ENCODE assay signal across 17 cellular contexts in the genomic region with DNA sequence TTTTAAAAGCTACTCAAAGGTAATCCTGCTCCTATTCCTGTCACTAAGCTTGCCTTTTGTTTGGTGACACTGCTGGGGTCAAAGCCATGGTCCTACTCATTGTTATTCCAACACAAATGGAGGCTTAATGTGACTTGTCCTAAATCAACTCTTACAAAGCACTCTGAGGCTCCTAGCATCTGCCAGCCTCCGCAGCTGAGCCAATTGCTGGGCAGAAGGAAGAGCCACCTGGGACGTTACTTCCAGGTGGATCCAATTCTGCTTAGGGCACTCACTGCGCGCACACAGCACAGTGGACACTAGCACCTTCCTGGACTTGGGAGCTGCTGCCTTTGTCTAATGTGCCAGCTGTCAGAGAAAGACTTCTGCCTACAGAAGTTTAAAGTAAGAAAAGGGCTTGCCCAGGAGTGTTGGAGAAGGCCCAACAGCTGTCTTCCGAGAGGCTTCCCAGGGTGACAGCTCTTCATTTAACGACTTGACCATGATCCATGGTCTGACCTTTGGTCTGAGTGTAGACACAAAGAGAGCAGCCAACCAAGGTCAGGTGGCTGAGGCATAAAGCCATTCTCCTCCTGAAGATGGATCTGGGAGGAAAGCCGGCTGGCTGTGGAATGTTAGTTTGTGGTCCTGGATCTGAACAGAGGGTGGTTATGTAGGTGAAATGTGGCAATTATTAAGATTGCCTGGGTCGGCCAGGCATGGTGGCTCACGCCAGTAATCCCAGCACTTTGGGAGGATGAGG.
A peak's percentile ranks its signal among the peaks of the same experiment; 100 is the strongest.
DNase-seq lines count a peak whose midpoint lies in the region; ATAC-seq, FAIRE-seq and TF ChIP-seq lines count a peak whose summit lies in the region.
"Had no signal": no experiment of that assay in that cellular context is flagged by ENCODE, and none has a peak within 500 bp of the region (broad histone marks: within the 10 kb centered on the region; RNA-seq: fewer than 3 reads in every experiment).

No MANE protein-coding gene starts in this region.

- ATAC-seq in left ventricle myocardium superior (no peak), gastrocnemius medialis (peak; percentile 17 to 41), HG03571 (IDR thresholded peaks at IDR 0.05; ENCODE audit: unreplicated experiment) (no peak), HG02763 (IDR thresholded peaks at IDR 0.05; ENCODE audit: unreplicated experiment) (no peak)
- ATAC-seq: CD8-positive, alpha-beta T cell; SK-N-SH treated with all-trans-retinoic acid at 6 μM for 48 hours had no signal

- H2BK5ac ChIP-seq in H1 (ENCODE audit: low read depth, low read length): no peak overlapping the region

- H3K4me1 ChIP-seq in right atrium auricular region: peaks cover 0 to 15% of the 10 kb centered on the region in 2 donors
- no peaks in the 10 kb centered on the region for H3K4me1 ChIP-seq in H1 (replicated peaks in 1 of 4; ENCODE audit: control insufficient read depth in 3 of 4, insufficient read depth in 4 of 4, low read length in 3 of 4)
- peaks cover 19 to 26% of the 10 kb centered on the region in 2 donors for H3K4me1 ChIP-seq in gastrocnemius medialis

- in situ Hi-C loops in gastrocnemius medialis (cut with MboI; ENCODE audit: low sequenced_read_pairs in 4 of 4): loop anchor here in 3 of 4 donors (25.0 kb wide), 2 partner anchors 97 to 522 kb away; a partner anchor contains a TSS

- no peak overlapping the region for H4K5ac ChIP-seq in H1 (ENCODE audit: insufficient read length, low read depth, low read length)

- H3K4me2 ChIP-seq in H1 (ENCODE audit: insufficient read depth in 1 of 2, low read depth in 2 of 2, low read length in 2 of 2): no peak overlapping the region
- H3K4me2 ChIP-seq: PC-9 had no signal

- no peak for TF ChIP-seq RAD21 in H1 (IDR thresholded peaks at IDR 0.05 in 1 of 2, conservative IDR thresholded peaks at IDR 0.05 in 1 of 2; ENCODE audit: low read depth in 2 of 2, low read length in 2 of 2)

- H3K56ac ChIP-seq in H1 (replicated peaks; ENCODE audit: insufficient read length, low read depth, low read length): no peak overlapping the region

- H3K4ac ChIP-seq in H1 (replicated peaks; ENCODE audit: insufficient read length, low read depth, low read length): no peak overlapping the region

- DNase-seq in right atrium auricular region (ENCODE audit: low spot score): no peak
- no peak for DNase-seq in left ventricle myocardium superior
- DNase-seq in NCI-H524 treated with DMSO at 0.1 percent for 48 hours (lab: John Stamatoyannopoulos, UW): peak; percentile 35
- no peak for DNase-seq in H1 (ENCODE audit: low read depth in 1 of 2, low spot score in 2 of 2)
- DNase-seq in gastrocnemius medialis: no peak
- no peak for DNase-seq in SKM-1 treated with dmso at 0.1 percent for 144 hours (lab: John Stamatoyannopoulos, UW; ENCODE audit: unreplicated experiment)
- DNase-seq: CD8-positive, alpha-beta T cell; EL; HCEC 1CT; MV-4-11; NCI-H1417 treated with DMSO at 0.1 percent for 48 hours; NCI-H2081; NCI-H510A; PC-9 had no signal

- no peak overlapping the region for H3K9ac ChIP-seq in H1 (replicated peaks in 1 of 4; ENCODE audit: extremely low read depth in 1 of 4, low read depth in 3 of 4, low read length in 3 of 4)

- no peak overlapping the region for H2BK15ac ChIP-seq in H1 (ENCODE audit: low read length)

- no peak overlapping the region for H3K14ac ChIP-seq in H1 (ENCODE audit: insufficient read length)

- H3K9me3 ChIP-seq in right atrium auricular region (no peaks in the 10 kb centered on the region), H1 (ENCODE audit: insufficient read depth in 2 of 2, low read depth in 1 of 2, low read length in 1 of 2) (peaks cover 4 to 12% of the 10 kb centered on the region in 2 experiments; a peak in 2 of 4 replicates), gastrocnemius medialis (no peaks in the 10 kb centered on the region)

- no peaks in the 10 kb centered on the region for H3K27me3 ChIP-seq in right atrium auricular region
- no peaks in the 10 kb centered on the region; a peak in 1 of 7 replicates for H3K27me3 ChIP-seq in H1 (replicated peaks in 1 of 4; ENCODE audit: control insufficient read depth in 3 of 4, extremely low read depth in 1 of 4, insufficient read depth in 3 of 4, low read length in 3 of 4)
- H3K27me3 ChIP-seq in gastrocnemius medialis: no peaks in the 10 kb centered on the region

- no peaks in the 10 kb centered on the region for H3K79me1 ChIP-seq in H1 (ENCODE audit: low read depth, low read length)

- intact Hi-C loops in left ventricle myocardium superior (cut with micrococcal nuclease) (no loop called here), gastrocnemius medialis (cut with DNase I; ENCODE audit: low total_unique reads) (no loop called here)

- H2AFZ ChIP-seq in H1 (ENCODE audit: low read length): 0 out of 2 replicates have a peak overlapping the region, but pooled peaks have one; percentile 28
- H2AFZ ChIP-seq: PC-9 had no signal

- no peak overlapping the region for H3K18ac ChIP-seq in H1 (ENCODE audit: extremely low read depth, low read length)

- H4K20me1 ChIP-seq in H1 (replicated peaks in 1 of 2; ENCODE audit: control insufficient read depth in 1 of 2, insufficient read depth in 2 of 2, low read length in 2 of 2): no peaks in the 10 kb centered on the region

- WGBS in H1 (ENCODE audit: extremely low coverage in 1 of 2, insufficient coverage in 1 of 2, insufficient read length in 1 of 2, insufficient replicate concordance in 2 of 2, low coverage in 1 of 2, low lambda C conversion rate in 2 of 2, missing lambda C conversion rate in 1 of 2), 2 experiments: 87% methylated on average over 9 of the region's 9 CpGs; no CpG with 5 or more reads in 1 of the 2 experiments

- no peak overlapping the region for H2BK20ac ChIP-seq in H1 (ENCODE audit: low read length)

- H2BK120ac ChIP-seq in H1 (replicated peaks; ENCODE audit: low read depth, low read length): no peak overlapping the region

- FAIRE-seq in H1 (lab: Jason Lieb, UNC): no peak

- H2BK12ac ChIP-seq in H1 (ENCODE audit: low read depth, low read length): no peak overlapping the region

- CTCF ChIA-PET in H1 (lab: Charles Lee; ENCODE audit: partially characterized antibody): interaction anchor here (1.0 to 1.5 kb wide), 4 partner anchors 11 to 531 kb away, joined by 3 read pairs; a partner anchor contains a TSS

- H3K27ac ChIP-seq in right atrium auricular region: peak overlapping the region; percentile 19 to 42
- no peak overlapping the region for H3K27ac ChIP-seq in H1 (ENCODE audit: low read depth, low read length)
- peak overlapping the region; percentile 58 to 74 (median 70) for H3K27ac ChIP-seq in gastrocnemius medialis
- H3K27ac ChIP-seq: PC-9 had no signal

- H3K4me3 ChIP-seq in right atrium auricular region (no peak overlapping the region), H1 (ENCODE audit: extremely low read depth in 1 of 4, insufficient read depth in 2 of 4, low read depth in 3 of 4, low read length in 4 of 4) (no peak overlapping the region), gastrocnemius medialis (no peak overlapping the region)
- H3K4me3 ChIP-seq: PC-9 had no signal

- H4K8ac ChIP-seq in H1 (ENCODE audit: extremely low read depth, insufficient read depth, low read length): no peak overlapping the region

- POLR2A ChIA-PET in H1 (lab: Charles Lee; ENCODE audit: partially characterized antibody): no interaction called here

- no peak for TF ChIP-seq POLR2A in H1 (IDR thresholded peaks at IDR 0.05; ENCODE audit: control extremely low read depth in 1 of 2, low read depth in 2 of 2, low read length in 2 of 2)
- TF ChIP-seq POLR2A in gastrocnemius medialis (IDR thresholded peaks at IDR 0.05): no peak

- no peak overlapping the region for H3K23ac ChIP-seq in H1 (ENCODE audit: insufficient read length)

- no peak for TF ChIP-seq EP300 in H1 (IDR thresholded peaks at IDR 0.05; ENCODE audit: borderline replicate concordance in 1 of 2, low read depth in 2 of 2, low read length in 2 of 2)

- H2AK5ac ChIP-seq in H1 (ENCODE audit: low read depth, low read length): no peak overlapping the region

- TF ChIP-seq CTCF in right atrium auricular region (IDR thresholded peaks at IDR 0.05) (no peak), H1 (IDR thresholded peaks at IDR 0.05; ENCODE audit: control extremely low read depth in 1 of 3, insufficient read depth in 1 of 3, low read depth in 1 of 3, low read length in 3 of 3) (no peak), gastrocnemius medialis (IDR thresholded peaks at IDR 0.05 in 4 of 5, conservative IDR thresholded peaks at IDR 0.05 in 1 of 5) (no peak)

- no peaks in the 10 kb centered on the region for H3K36me3 ChIP-seq in right atrium auricular region
- no peaks in the 10 kb centered on the region for H3K36me3 ChIP-seq in H1 (ENCODE audit: control insufficient read depth in 2 of 4, insufficient read depth in 4 of 4, low read length in 3 of 4)
- no peaks in the 10 kb centered on the region for H3K36me3 ChIP-seq in gastrocnemius medialis

- H3K79me2 ChIP-seq in H1 (ENCODE audit: control insufficient read depth in 1 of 2, insufficient read depth in 2 of 2, low read length in 2 of 2): no peaks in the 10 kb centered on the region

- H3K23me2 ChIP-seq in H1 (ENCODE audit: low read depth, low read length): no peaks in the 10 kb centered on the region

- H4K91ac ChIP-seq in H1 (replicated peaks; ENCODE audit: insufficient read length, low read length): no peak overlapping the region

TF ChIP-seq in H1, 55 proteins besides CTCF, POLR2A, EP300 and RAD21:
- TF ChIP-seq KDM1A (IDR thresholded peaks at IDR 0.05; ENCODE audit: borderline replicate concordance, low read length): no peak
- no peak for TF ChIP-seq GABPA (IDR thresholded peaks at IDR 0.05; ENCODE audit: borderline replicate concordance, insufficient read depth, low read length)
- TF ChIP-seq SRF (IDR thresholded peaks at IDR 0.05; ENCODE audit: low read depth, low read length): no peak
- no peak for TF ChIP-seq CBX5 (IDR thresholded peaks at IDR 0.05; ENCODE audit: low read depth, low read length)
- TF ChIP-seq RXRA (IDR thresholded peaks at IDR 0.05; ENCODE audit: insufficient read depth, low read depth, low read length): no peak
- no peak for TF ChIP-seq BRCA1 (IDR thresholded peaks at IDR 0.05; ENCODE audit: low read depth, low read length)
- TF ChIP-seq BACH1 (IDR thresholded peaks at IDR 0.05; ENCODE audit: low read length): no peak
- TF ChIP-seq RBBP5 (IDR thresholded peaks at IDR 0.05; ENCODE audit: borderline replicate concordance, low read depth, low read length): no peak
- no peak for TF ChIP-seq CHD2 (IDR thresholded peaks at IDR 0.05; ENCODE audit: low read length)

Comparison
In these comparisons a context has a peak if more than half of its experiments do, and no peak if none do; other contexts are left out.
1. ATAC-seq: peak in gastrocnemius medialis (2 of 2); none in left ventricle myocardium superior (single experiment), HG03571 (single experiment) and HG02763 (single experiment).